Comparison of ENCODE assay signal across 11 cellular contexts in genomic region chr11:64260147-64260708, GRCh38. TPM values are rescaled to one million over a fixed set of nuclear protein-coding genes. Genes with fewer than 3 reads are reported as not detected.
DNase-seq lines count a peak whose midpoint lies in the region; ATAC-seq and TF ChIP-seq lines count a peak whose summit lies in the region.
"Had no signal": no experiment of that assay in that cellular context is flagged by ENCODE, and none has a peak within 500 bp of the region (broad histone marks: within the 10 kb centered on the region; RNA-seq: fewer than 3 reads in every experiment).

No MANE protein-coding gene starts in this region.

- peaks cover 11% of the 10 kb centered on the region for H3K4me1 Mint-ChIP-seq in activated B cell treated with CpG ODN at 0.5 μM for 24 hours
- H3K4me1 Mint-ChIP-seq: endodermal cell had no signal

- H3K36me3 Mint-ChIP-seq in activated B cell treated with CpG ODN at 0.5 μM for 24 hours (ENCODE audit: low read depth): peaks cover 11% of the 10 kb centered on the region

- no peak overlapping the region for H3K4me3 Mint-ChIP-seq in activated B cell treated with CpG ODN at 0.5 μM for 24 hours
- H3K4me3 Mint-ChIP-seq: endodermal cell had no signal

- peak overlapping the region; percentile 25 for H3K27ac Mint-ChIP-seq in activated B cell treated with CpG ODN at 0.5 μM for 24 hours
- H3K27ac Mint-ChIP-seq: endodermal cell had no signal

- POLR2A ChIA-PET in GM10248 (lab: Yijun Ruan, JAX): no interaction called here
- POLR2A ChIA-PET in activated B cell treated with CpG ODN at 0.5 μM for 24 hours (lab: Charles Lee): interaction anchor here (0.6 to 0.9 kb wide), 3 partner anchors 34 to 515 kb away, joined by 3 to 5 read pairs (median 3); partner anchors contain the start of gene ESRRA

- TF ChIP-seq CTCF in GM10248 (IDR thresholded peaks at IDR 0.05; ENCODE audit: control extremely low read depth, extremely low read depth, low read depth, missing control alignments) (no peak), activated B cell treated with CpG ODN at 0.5 μM for 24 hours (IDR thresholded peaks at IDR 0.05) (no peak)

- DNase-seq in GM10248 (ENCODE audit: extremely low spot score) (peak; percentile 57), activated B cell treated with CpG ODN at 0.5 μM for 24 hours (no peak), NAMALWA (ENCODE audit: low spot score) (no peak), NCI-H345 treated with DMSO at 0.1 percent for 48 hours (lab: John Stamatoyannopoulos, UW; ENCODE audit: unreplicated experiment) (no peak)
- DNase-seq: activated T-cell treated with anti-CD3 and anti-CD28 coated beads for 4 hours, adrenal gland, Caco-2, endodermal cell, NCI-H1092 treated with DMSO at 0.1 percent for 48 hours, SW 1271, WERI-Rb-1 had no signal

- intact Hi-C loops in activated B cell treated with CpG ODN at 0.5 μM for 24 hours (cut with micrococcal nuclease): no loop called here

- CTCF ChIA-PET in GM10248 (lab: Yijun Ruan, JAX): interaction anchor here (1.8 to 14.6 kb wide), 2 partner anchors 10 to 12 kb away, joined by 5 to 134 read pairs; partner anchors contain the start of gene PLCB3
- CTCF ChIA-PET in activated B cell treated with CpG ODN at 0.5 μM for 24 hours (lab: Charles Lee): no interaction called here

- no peaks in the 10 kb centered on the region for H3K27me3 Mint-ChIP-seq in activated B cell treated with CpG ODN at 0.5 μM for 24 hours

- H3K9me3 Mint-ChIP-seq in activated B cell treated with CpG ODN at 0.5 μM for 24 hours: no peaks in the 10 kb centered on the region
- H3K9me3 Mint-ChIP-seq: endodermal cell had no signal

- ATAC-seq in activated B cell treated with CpG ODN at 0.5 μM for 24 hours (ENCODE audit: low read depth): peak; percentile 45

RNA-seq across cellular contexts. Expression of gene PLCB3, which starts 8.9 kb away (rescaled TPM):
- 7.9 and 8.1 TPM in 2 replicates for total RNA-seq in activated B cell treated with CpG ODN at 0.5 μM for 24 hours

RNA-seq across cellular contexts. Expression of gene PPP1R14B, which starts 13.5 kb away (rescaled TPM):
- 112 and 127 TPM in 2 replicates for total RNA-seq in activated B cell treated with CpG ODN at 0.5 μM for 24 hours

RNA-seq across cellular contexts. Expression of gene FKBP2, which starts 19.3 kb away (rescaled TPM):
- total RNA-seq in activated B cell treated with CpG ODN at 0.5 μM for 24 hours: 31.4 and 39.4 TPM in 2 replicates

RNA-seq across cellular contexts. Expression of gene BAD, which starts 24.2 kb away (rescaled TPM):
- 21.7 and 26.6 TPM in 2 replicates for total RNA-seq in activated B cell treated with CpG ODN at 0.5 μM for 24 hours

RNA-seq across cellular contexts. Expression of gene GPR137, which starts 25.4 kb away (rescaled TPM):
- 48.6 and 53.1 TPM in 2 replicates for total RNA-seq in activated B cell treated with CpG ODN at 0.5 μM for 24 hours
